9 cellular contexts compared by ENCODE assay signal in genomic region chr20:48827880-48828733, GRCh38. TPM values are rescaled to one million over a fixed set of nuclear protein-coding genes. Genes with fewer than 3 reads are reported as not detected.
DNase-seq lines count a peak whose midpoint lies in the region; ATAC-seq lines count a peak whose summit lies in the region.
"Had no signal": no experiment of that assay in that cellular context is flagged by ENCODE, and none has a peak within 500 bp of the region (broad histone marks: within the 10 kb centered on the region; RNA-seq: fewer than 3 reads in every experiment).

Gene PREX1 (minus strand): TSS chr20:48827999. CDS start chr20:48827860, 139 bp downstream.

- peaks cover 0 to 23% of the 10 kb centered on the region in 2 experiments for H3K27me3 ChIP-seq in mesenchymal stem cell (ENCODE audit: control insufficient read depth in 1 of 2, insufficient read depth in 1 of 2, low read length in 2 of 2)

- H2BK15ac ChIP-seq in mesenchymal stem cell (ENCODE audit: low read depth, poor library complexity, severe bottlenecking): no peak within 1 kb of the TSS

- peak within 1 kb of the TSS; percentile 69 for H2BK120ac ChIP-seq in mesenchymal stem cell (ENCODE audit: low read depth, low read length)

- H3K9me3 Mint-ChIP-seq in activated CD8-positive, alpha-beta T cell treated with anti-CD3 and anti-CD28 coated beads, Interleukin-2, amount 10 ng/mL, durations not matched to agents 7 days and 5 days (ENCODE audit: insufficient read depth): no peaks in the 10 kb centered on the region

- H3K4ac ChIP-seq in mesenchymal stem cell (ENCODE audit: low read depth in 1 of 2, low read length in 2 of 2): peak within 1 kb of the TSS in 1 of 2 experiments; percentile 55

- peak within 1 kb of the TSS; percentile 59 for H3K9ac ChIP-seq in mesenchymal stem cell (ENCODE audit: low read length)

- CTCF ChIA-PET in activated CD8-positive, alpha-beta T cell treated with anti-CD3 and anti-CD28 coated beads, Interleukin-2, amount 10 ng/mL, durations not matched to agents 7 days and 5 days (lab: Charles Lee): interaction anchor here (1.2 to 2.5 kb wide), 6 partner anchors 10 to 121 kb away, joined by 3 to 6 read pairs (median 4); no protein-coding TSS in a partner anchor

- H3K14ac ChIP-seq in mesenchymal stem cell (ENCODE audit: low read length in 2 of 2): no peak within 1 kb of the TSS

- H3K36me3 ChIP-seq in mesenchymal stem cell (ENCODE audit: control insufficient read depth in 1 of 2, insufficient read depth in 2 of 2, low read depth in 1 of 2, low read length in 2 of 2): no peaks in the 10 kb centered on the region

- peak within 1 kb of the TSS; percentile 90 for H3K4me2 ChIP-seq in mesenchymal stem cell (ENCODE audit: low read length, poor library complexity, severe bottlenecking)

- H2BK5ac ChIP-seq in mesenchymal stem cell (ENCODE audit: low read depth, low read length, poor library complexity, severe bottlenecking): no peak within 1 kb of the TSS

- H3K27ac ChIP-seq in mesenchymal stem cell (ENCODE audit: low read length, poor library complexity, severe bottlenecking): no peak within 1 kb of the TSS
- H3K27ac ChIP-seq: 22Rv1 had no signal

- peak within 1 kb of the TSS; percentile 43 for H2AFZ ChIP-seq in mesenchymal stem cell (ENCODE audit: low read depth, low read length)

- H3K27ac Mint-ChIP-seq in activated CD8-positive, alpha-beta T cell treated with anti-CD3 and anti-CD28 coated beads, Interleukin-2, amount 10 ng/mL, durations not matched to agents 7 days and 5 days: peak within 1 kb of the TSS; percentile 88

- H4K91ac ChIP-seq in mesenchymal stem cell (ENCODE audit: low read length): peak within 1 kb of the TSS; percentile 45

- peak; percentile 38 for ATAC-seq in HG02870 (IDR thresholded peaks at IDR 0.05; ENCODE audit: unreplicated experiment)
- ATAC-seq in activated CD8-positive, alpha-beta T cell treated with anti-CD3 and anti-CD28 coated beads, Interleukin-2, amount 10 ng/mL, durations not matched to agents 7 days and 5 days: peak; percentile 79

- 2% methylated on average over 85 of the region's 122 CpGs for WGBS in mesenchymal stem cell

- H3K23ac ChIP-seq in mesenchymal stem cell (ENCODE audit: low read length in 2 of 2): no peak within 1 kb of the TSS

- H3K79me1 ChIP-seq in mesenchymal stem cell (replicated peaks; ENCODE audit: low read length, poor library complexity, severe bottlenecking): peaks cover 5% of the 10 kb centered on the region

- peak within 1 kb of the TSS in 1 of 2 experiments; percentile 24 for H2BK12ac ChIP-seq in mesenchymal stem cell (ENCODE audit: low read length in 2 of 2)

- H3K9me3 ChIP-seq in mesenchymal stem cell (ENCODE audit: control insufficient read depth, low read length): no peaks in the 10 kb centered on the region

- H3K4me3 ChIP-seq in mesenchymal stem cell (ENCODE audit: insufficient read depth in 1 of 2, low read depth in 1 of 2, low read length in 2 of 2): peak within 1 kb of the TSS; percentile 76 to 86

- peak within 1 kb of the TSS; percentile 63 to 87 for H3K18ac ChIP-seq in mesenchymal stem cell (ENCODE audit: low read depth in 1 of 2, low read length in 2 of 2)

- peak within 1 kb of the TSS; percentile 42 for H4K8ac ChIP-seq in mesenchymal stem cell (ENCODE audit: low read length)

- POLR2A ChIA-PET in activated CD8-positive, alpha-beta T cell treated with anti-CD3 and anti-CD28 coated beads, Interleukin-2, amount 10 ng/mL, durations not matched to agents 7 days and 5 days (lab: Charles Lee): interaction anchor here (0.9 to 1.6 kb wide), 7 partner anchors 9 to 140 kb away, joined by 3 to 5 read pairs (median 4); no protein-coding TSS in a partner anchor

- DNase-seq in NCI-H1092 treated with DMSO at 0.1 percent for 48 hours (lab: John Stamatoyannopoulos, UW) (peak; percentile 18), NCI-H1092 (lab: John Stamatoyannopoulos, UW) (no peak), NCI-H510A (lab: John Stamatoyannopoulos, UW) (peak; percentile 63), mesenchymal stem cell (peak; percentile 59)
- DNase-seq in activated CD8-positive, alpha-beta T cell treated with anti-CD3 and anti-CD28 coated beads, Interleukin-2, amount 10 ng/mL, durations not matched to agents 7 days and 5 days: peak; percentile 85
- peak; percentile 74 for DNase-seq in effector CD8-positive, alpha-beta T cell (lab: John Stamatoyannopoulos, UW)
- DNase-seq in stimulated activated CD8-positive, alpha-beta memory T cell treated with anti-CD3 and anti-CD28 coated beads, Interleukin-12 subunit alpha, Interleukin-12 subunit beta, amount 100 ng/mL, for 1 hour (ENCODE audit: low read depth): peak; percentile 74

- peak within 1 kb of the TSS; percentile 91 for H3K4me3 Mint-ChIP-seq in activated CD8-positive, alpha-beta T cell treated with anti-CD3 and anti-CD28 coated beads, Interleukin-2, amount 10 ng/mL, durations not matched to agents 7 days and 5 days

- H3K27me3 Mint-ChIP-seq in activated CD8-positive, alpha-beta T cell treated with anti-CD3 and anti-CD28 coated beads, Interleukin-2, amount 10 ng/mL, durations not matched to agents 7 days and 5 days (ENCODE audit: low read depth): peaks cover 3% of the 10 kb centered on the region

- peaks cover 27% of the 10 kb centered on the region for H3K4me1 ChIP-seq in mesenchymal stem cell (ENCODE audit: control insufficient read depth, insufficient read depth, low read depth, low read length)

- peaks cover 10% of the 10 kb centered on the region for H3K4me1 Mint-ChIP-seq in activated CD8-positive, alpha-beta T cell treated with anti-CD3 and anti-CD28 coated beads, Interleukin-2, amount 10 ng/mL, durations not matched to agents 7 days and 5 days (ENCODE audit: low read depth)

- H3K36me3 Mint-ChIP-seq in activated CD8-positive, alpha-beta T cell treated with anti-CD3 and anti-CD28 coated beads, Interleukin-2, amount 10 ng/mL, durations not matched to agents 7 days and 5 days (ENCODE audit: low read depth): peaks cover 35% of the 10 kb centered on the region

- H2AK5ac ChIP-seq in mesenchymal stem cell (ENCODE audit: low read length, severe bottlenecking): no peak within 1 kb of the TSS

RNA-seq across cellular contexts. Expression of gene PREX1, which starts in this region (rescaled TPM):
- total RNA-seq in activated CD8-positive, alpha-beta T cell treated with anti-CD3 and anti-CD28 coated beads, Interleukin-2, amount 10 ng/mL, durations not matched to agents 7 days and 5 days: 100 to 1,000 TPM; 146 to 152 TPM
- polyA plus RNA-seq in mesenchymal stem cell (2013, experiment 1 of 2): 0.77 TPM
- 0.84 TPM for polyA plus RNA-seq in mesenchymal stem cell (2013, experiment 2 of 2)
